ENCODE assay signal across 1 cellular context in genomic region chr20:55472704-55473103, GRCh38.
TF ChIP-seq lines count a peak whose summit lies in the region.

No MANE protein-coding gene starts in this region.

TF ChIP-seq in HepG2, 621 proteins besides CTCF, POLR2A, EP300 and RAD21 (continued from another document):
- TF ChIP-seq MIXL1 (CRISPR knock-in tag; IDR thresholded peaks at IDR 0.05) (0 out of 2 replicates have a peak, but pooled peaks have one; percentile 15), POLR2G (IDR thresholded peaks at IDR 0.05; ENCODE audit: low read depth, low read length) (no peak), SUZ12 (IDR thresholded peaks at IDR 0.05; ENCODE audit: low read depth, low read length) (peak; percentile 15; the same call in 1 of the 2 replicates), MBD4 (IDR thresholded peaks at IDR 0.05; ENCODE audit: borderline replicate concordance, low read length) (no peak), ZNF367 (CRISPR knock-in tag; IDR thresholded peaks at IDR 0.05; ENCODE audit: borderline replicate concordance) (no peak), ARID5B (CRISPR knock-in tag; IDR thresholded peaks at IDR 0.05) (no peak), NFYC (CRISPR knock-in tag; IDR thresholded peaks at IDR 0.05) (no peak), CENPX (CRISPR knock-in tag; IDR thresholded peaks at IDR 0.05) (no peak), IRX3 (CRISPR knock-in tag; IDR thresholded peaks at IDR 0.05; ENCODE audit: borderline replicate concordance, low read depth) (no peak), TRAFD1 (CRISPR knock-in tag; IDR thresholded peaks at IDR 0.05; ENCODE audit: borderline replicate concordance) (no peak), SETDB1 (CRISPR knock-in tag; IDR thresholded peaks at IDR 0.05; ENCODE audit: borderline replicate concordance) (no peak), THAP11 (CRISPR knock-in tag; IDR thresholded peaks at IDR 0.05) (peak; percentile 98), MATR3 (CRISPR knock-in tag; IDR thresholded peaks at IDR 0.05) (no peak), ZNF484 (CRISPR knock-in tag; IDR thresholded peaks at IDR 0.05; ENCODE audit: borderline replicate concordance, low read depth) (no peak), ZNF343 (CRISPR knock-in tag; IDR thresholded peaks at IDR 0.05) (no peak), ZNF333 (CRISPR knock-in tag; IDR thresholded peaks at IDR 0.05; ENCODE audit: borderline replicate concordance) (no peak), SATB2 (CRISPR knock-in tag; IDR thresholded peaks at IDR 0.05) (no peak), THAP9 (CRISPR knock-in tag; IDR thresholded peaks at IDR 0.05; ENCODE audit: borderline replicate concordance) (no peak), ZNF740 (CRISPR knock-in tag; IDR thresholded peaks at IDR 0.05) (peak; percentile 70; the same call in 1 of the 2 replicates), GTF2F1 (IDR thresholded peaks at IDR 0.05; ENCODE audit: low read length) (no peak), SALL1 (CRISPR knock-in tag; IDR thresholded peaks at IDR 0.05) (no peak), AHR (CRISPR knock-in tag; IDR thresholded peaks at IDR 0.05) (no peak), ZNF710 (CRISPR knock-in tag; IDR thresholded peaks at IDR 0.05; ENCODE audit: borderline replicate concordance) (no peak), HCFC1 (IDR thresholded peaks at IDR 0.05; ENCODE audit: low read depth, low read length) (peak; percentile 59), ZNF780A (CRISPR knock-in tag; IDR thresholded peaks at IDR 0.05) (no peak)
- TF ChIP-seq, protein P1, sequence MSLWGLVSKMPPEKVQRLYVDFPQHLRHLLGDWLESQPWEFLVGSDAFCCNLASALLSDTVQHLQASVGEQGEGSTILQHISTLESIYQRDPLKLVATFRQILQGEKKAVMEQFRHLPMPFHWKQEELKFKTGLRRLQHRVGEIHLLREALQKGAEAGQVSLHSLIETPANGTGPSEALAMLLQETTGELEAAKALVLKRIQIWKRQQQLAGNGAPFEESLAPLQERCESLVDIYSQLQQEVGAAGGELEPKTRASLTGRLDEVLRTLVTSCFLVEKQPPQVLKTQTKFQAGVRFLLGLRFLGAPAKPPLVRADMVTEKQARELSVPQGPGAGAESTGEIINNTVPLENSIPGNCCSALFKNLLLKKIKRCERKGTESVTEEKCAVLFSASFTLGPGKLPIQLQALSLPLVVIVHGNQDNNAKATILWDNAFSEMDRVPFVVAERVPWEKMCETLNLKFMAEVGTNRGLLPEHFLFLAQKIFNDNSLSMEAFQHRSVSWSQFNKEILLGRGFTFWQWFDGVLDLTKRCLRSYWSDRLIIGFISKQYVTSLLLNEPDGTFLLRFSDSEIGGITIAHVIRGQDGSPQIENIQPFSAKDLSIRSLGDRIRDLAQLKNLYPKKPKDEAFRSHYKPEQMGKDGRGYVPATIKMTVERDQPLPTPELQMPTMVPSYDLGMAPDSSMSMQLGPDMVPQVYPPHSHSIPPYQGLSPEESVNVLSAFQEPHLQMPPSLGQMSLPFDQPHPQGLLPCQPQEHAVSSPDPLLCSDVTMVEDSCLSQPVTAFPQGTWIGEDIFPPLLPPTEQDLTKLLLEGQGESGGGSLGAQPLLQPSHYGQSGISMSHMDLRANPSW (CRISPR knock-in tag; IDR thresholded peaks at IDR 0.05; ENCODE audit: borderline replicate concordance) = no peak
- TF ChIP-seq, protein P2, sequence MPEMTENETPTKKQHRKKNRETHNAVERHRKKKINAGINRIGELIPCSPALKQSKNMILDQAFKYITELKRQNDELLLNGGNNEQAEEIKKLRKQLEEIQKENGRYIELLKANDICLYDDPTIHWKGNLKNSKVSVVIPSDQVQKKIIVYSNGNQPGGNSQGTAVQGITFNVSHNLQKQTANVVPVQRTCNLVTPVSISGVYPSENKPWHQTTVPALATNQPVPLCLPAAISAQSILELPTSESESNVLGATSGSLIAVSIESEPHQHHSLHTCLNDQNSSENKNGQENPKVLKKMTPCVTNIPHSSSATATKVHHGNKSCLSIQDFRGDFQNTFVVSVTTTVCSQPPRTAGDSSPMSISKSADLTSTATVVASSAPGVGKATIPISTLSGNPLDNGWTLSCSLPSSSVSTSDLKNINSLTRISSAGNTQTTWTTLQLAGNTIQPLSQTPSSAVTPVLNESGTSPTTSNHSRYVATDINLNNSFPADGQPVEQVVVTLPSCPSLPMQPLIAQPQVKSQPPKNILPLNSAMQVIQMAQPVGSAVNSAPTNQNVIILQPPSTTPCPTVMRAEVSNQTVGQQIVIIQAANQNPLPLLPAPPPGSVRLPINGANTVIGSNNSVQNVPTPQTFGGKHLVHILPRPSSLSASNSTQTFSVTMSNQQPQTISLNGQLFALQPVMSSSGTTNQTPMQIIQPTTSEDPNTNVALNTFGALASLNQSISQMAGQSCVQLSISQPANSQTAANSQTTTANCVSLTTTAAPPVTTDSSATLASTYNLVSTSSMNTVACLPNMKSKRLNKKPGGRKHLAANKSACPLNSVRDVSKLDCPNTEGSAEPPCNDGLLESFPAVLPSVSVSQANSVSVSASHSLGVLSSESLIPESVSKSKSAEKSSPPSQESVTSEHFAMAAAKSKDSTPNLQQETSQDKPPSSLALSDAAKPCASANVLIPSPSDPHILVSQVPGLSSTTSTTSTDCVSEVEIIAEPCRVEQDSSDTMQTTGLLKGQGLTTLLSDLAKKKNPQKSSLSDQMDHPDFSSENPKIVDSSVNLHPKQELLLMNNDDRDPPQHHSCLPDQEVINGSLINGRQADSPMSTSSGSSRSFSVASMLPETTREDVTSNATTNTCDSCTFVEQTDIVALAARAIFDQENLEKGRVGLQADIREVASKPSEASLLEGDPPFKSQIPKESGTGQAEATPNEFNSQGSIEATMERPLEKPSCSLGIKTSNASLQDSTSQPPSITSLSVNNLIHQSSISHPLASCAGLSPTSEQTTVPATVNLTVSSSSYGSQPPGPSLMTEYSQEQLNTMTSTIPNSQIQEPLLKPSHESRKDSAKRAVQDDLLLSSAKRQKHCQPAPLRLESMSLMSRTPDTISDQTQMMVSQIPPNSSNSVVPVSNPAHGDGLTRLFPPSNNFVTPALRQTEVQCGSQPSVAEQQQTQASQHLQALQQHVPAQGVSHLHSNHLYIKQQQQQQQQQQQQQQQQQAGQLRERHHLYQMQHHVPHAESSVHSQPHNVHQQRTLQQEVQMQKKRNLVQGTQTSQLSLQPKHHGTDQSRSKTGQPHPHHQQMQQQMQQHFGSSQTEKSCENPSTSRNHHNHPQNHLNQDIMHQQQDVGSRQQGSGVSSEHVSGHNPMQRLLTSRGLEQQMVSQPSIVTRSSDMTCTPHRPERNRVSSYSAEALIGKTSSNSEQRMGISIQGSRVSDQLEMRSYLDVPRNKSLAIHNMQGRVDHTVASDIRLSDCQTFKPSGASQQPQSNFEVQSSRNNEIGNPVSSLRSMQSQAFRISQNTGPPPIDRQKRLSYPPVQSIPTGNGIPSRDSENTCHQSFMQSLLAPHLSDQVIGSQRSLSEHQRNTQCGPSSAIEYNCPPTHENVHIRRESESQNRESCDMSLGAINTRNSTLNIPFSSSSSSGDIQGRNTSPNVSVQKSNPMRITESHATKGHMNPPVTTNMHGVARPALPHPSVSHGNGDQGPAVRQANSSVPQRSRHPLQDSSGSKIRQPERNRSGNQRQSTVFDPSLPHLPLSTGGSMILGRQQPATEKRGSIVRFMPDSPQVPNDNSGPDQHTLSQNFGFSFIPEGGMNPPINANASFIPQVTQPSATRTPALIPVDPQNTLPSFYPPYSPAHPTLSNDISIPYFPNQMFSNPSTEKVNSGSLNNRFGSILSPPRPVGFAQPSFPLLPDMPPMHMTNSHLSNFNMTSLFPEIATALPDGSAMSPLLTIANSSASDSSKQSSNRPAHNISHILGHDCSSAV (CRISPR knock-in tag; IDR thresholded peaks at IDR 0.05; ENCODE audit: borderline replicate concordance) = no peak
